Comparison of ENCODE assay signal across 21 cellular contexts in genomic region chr11:89660234-89660633, GRCh38. TPM values are rescaled to one million over a fixed set of nuclear protein-coding genes. Genes with fewer than 3 reads are reported as not detected.
A peak's percentile ranks its signal among the peaks of the same experiment; 100 is the strongest.
DNase-seq lines count a peak whose midpoint lies in the region; ATAC-seq, FAIRE-seq and TF ChIP-seq lines count a peak whose summit lies in the region.
"Had no signal": no experiment of that assay in that cellular context is flagged by ENCODE, and none has a peak within 500 bp of the region (broad histone marks: within the 10 kb centered on the region; RNA-seq: fewer than 3 reads in every experiment).

No MANE protein-coding gene starts in this region.

- H3K4ac ChIP-seq in H1 (replicated peaks; ENCODE audit: insufficient read length, low read depth, low read length) = no peak overlapping the region

- H2AFZ ChIP-seq in H1 (ENCODE audit: low read length) = no peak overlapping the region

- H2BK15ac ChIP-seq in H1 (ENCODE audit: low read length) = no peak overlapping the region

- no peak overlapping the region for H4K8ac ChIP-seq in H1 (ENCODE audit: extremely low read depth, insufficient read depth, low read length)

- H2BK120ac ChIP-seq in H1 (replicated peaks; ENCODE audit: low read depth, low read length) = no peak overlapping the region

- H4K5ac ChIP-seq in H1 (ENCODE audit: insufficient read length, low read depth, low read length) = no peak overlapping the region

- H3K23ac ChIP-seq in H1 (ENCODE audit: insufficient read length) = no peak overlapping the region

- peak; percentile 75 for FAIRE-seq in H1 (lab: Jason Lieb, UNC)
- FAIRE-seq: HTR-8/SVneo, RCC 7860 had no signal

- no peaks in the 10 kb centered on the region for H3K23me2 ChIP-seq in H1 (ENCODE audit: low read depth, low read length)

- TF ChIP-seq CTCF in H1 (IDR thresholded peaks at IDR 0.05; ENCODE audit: control extremely low read depth in 1 of 3, insufficient read depth in 1 of 3, low read depth in 1 of 3, low read length in 3 of 3) = peak in 1 of 3 experiments; percentile 6; a peak in 2 of 4 replicates

- no peak overlapping the region for H2AK5ac ChIP-seq in H1 (ENCODE audit: low read depth, low read length)

- CTCF ChIA-PET in H1 (lab: Charles Lee; ENCODE audit: partially characterized antibody) = no interaction called here
- CTCF ChIA-PET in activated CD8-positive, alpha-beta T cell treated with anti-CD3 and anti-CD28 coated beads, Interleukin-2, amount 10 ng/mL, durations not matched to agents 7 days and 5 days (lab: Charles Lee) = no interaction called here

- H3K9ac ChIP-seq in H1 (replicated peaks in 1 of 4; ENCODE audit: extremely low read depth in 1 of 4, low read depth in 3 of 4, low read length in 3 of 4) = no peak overlapping the region
- H3K9ac ChIP-seq: BLaER1 treated with 17β-estradiol and CSF1 and Interleukin-3, amounts not matched to agents 10 nM and 100 nM had no signal

- no peak for ATAC-seq in activated T-helper 17 cell treated with anti-CD3 and anti-CD28 coated beads, Interleukin-2, amount 50 U/mL, for 72 hours (replicated peaks)
- ATAC-seq in GM21619 (IDR thresholded peaks at IDR 0.05; ENCODE audit: unreplicated experiment) = no peak
- no peak for ATAC-seq in activated CD8-positive, alpha-beta T cell treated with anti-CD3 and anti-CD28 coated beads, Interleukin-2, amount 10 ng/mL, durations not matched to agents 7 days and 5 days

- no peak overlapping the region for H2BK5ac ChIP-seq in H1 (ENCODE audit: low read depth, low read length)

- H3K36me3 Mint-ChIP-seq in activated T-helper 17 cell treated with anti-CD3 and anti-CD28 coated beads, Interleukin-2, amount 50 U/mL, for 72 hours (ENCODE audit: low read depth) = no peaks in the 10 kb centered on the region
- H3K36me3 Mint-ChIP-seq in activated CD8-positive, alpha-beta T cell treated with anti-CD3 and anti-CD28 coated beads, Interleukin-2, amount 10 ng/mL, durations not matched to agents 7 days and 5 days (ENCODE audit: low read depth) = no peaks in the 10 kb centered on the region

- H2BK12ac ChIP-seq in H1 (ENCODE audit: low read depth, low read length) = no peak overlapping the region

- no peaks in the 10 kb centered on the region for H3K27me3 Mint-ChIP-seq in activated T-helper 17 cell treated with anti-CD3 and anti-CD28 coated beads, Interleukin-2, amount 50 U/mL, for 72 hours
- no peaks in the 10 kb centered on the region for H3K27me3 Mint-ChIP-seq in activated CD8-positive, alpha-beta T cell treated with anti-CD3 and anti-CD28 coated beads, Interleukin-2, amount 10 ng/mL, durations not matched to agents 7 days and 5 days (ENCODE audit: low read depth)

- no peaks in the 10 kb centered on the region for H3K36me3 ChIP-seq in H1 (ENCODE audit: control insufficient read depth in 2 of 4, insufficient read depth in 4 of 4, low read length in 3 of 4)
- no peaks in the 10 kb centered on the region for H3K36me3 ChIP-seq in SJCRH30
- H3K36me3 ChIP-seq: BLaER1 treated with 17β-estradiol and CSF1 and Interleukin-3, amounts not matched to agents 10 nM and 100 nM; MG63 had no signal

- H3K4me1 ChIP-seq in H1 (replicated peaks in 1 of 4; ENCODE audit: control insufficient read depth in 3 of 4, insufficient read depth in 4 of 4, low read length in 3 of 4) (no peaks in the 10 kb centered on the region), SJCRH30 (no peaks in the 10 kb centered on the region)
- H3K4me1 ChIP-seq: BLaER1 treated with 17β-estradiol and CSF1 and Interleukin-3, amounts not matched to agents 10 nM and 100 nM had no signal

- H3K79me1 ChIP-seq in H1 (ENCODE audit: low read depth, low read length) = no peaks in the 10 kb centered on the region

- H3K14ac ChIP-seq in H1 (ENCODE audit: insufficient read length) = no peak overlapping the region

- no peaks in the 10 kb centered on the region for H3K79me2 ChIP-seq in H1 (ENCODE audit: control insufficient read depth in 1 of 2, insufficient read depth in 2 of 2, low read length in 2 of 2)

- no peak overlapping the region for H3K4me3 Mint-ChIP-seq in activated T-helper 17 cell treated with anti-CD3 and anti-CD28 coated beads, Interleukin-2, amount 50 U/mL, for 72 hours
- no peak overlapping the region for H3K4me3 Mint-ChIP-seq in activated CD8-positive, alpha-beta T cell treated with anti-CD3 and anti-CD28 coated beads, Interleukin-2, amount 10 ng/mL, durations not matched to agents 7 days and 5 days

- peak; percentile 39 to 46 for TF ChIP-seq RAD21 in H1 (IDR thresholded peaks at IDR 0.05 in 1 of 2, conservative IDR thresholded peaks at IDR 0.05 in 1 of 2; ENCODE audit: low read depth in 2 of 2, low read length in 2 of 2)

- H3K9me3 ChIP-seq in H1 (ENCODE audit: insufficient read depth in 2 of 2, low read depth in 1 of 2, low read length in 1 of 2) = no peaks in the 10 kb centered on the region
- no peaks in the 10 kb centered on the region for H3K9me3 ChIP-seq in SJCRH30 (replicated peaks)
- H3K9me3 ChIP-seq: BLaER1 treated with 17β-estradiol and CSF1 and Interleukin-3, amounts not matched to agents 10 nM and 100 nM; MG63 had no signal

- peak; percentile 33 for DNase-seq in DMS53 (lab: John Stamatoyannopoulos, UW)
- DNase-seq in DMS53 treated with DMSO at 0.1 percent for 48 hours (lab: John Stamatoyannopoulos, UW; ENCODE audit: unreplicated experiment) = no peak
- no peak for DNase-seq in H1 (ENCODE audit: low read depth in 1 of 2, low spot score in 2 of 2)
- peak; percentile 4 for DNase-seq in kidney tubule cell (ENCODE audit: low spot score)
- DNase-seq in SJCRH30 = no peak
- DNase-seq in activated CD8-positive, alpha-beta T cell treated with anti-CD3 and anti-CD28 coated beads, Interleukin-2, amount 10 ng/mL, durations not matched to agents 7 days and 5 days = no peak
- DNase-seq: HCEC 1CT, KBM-7, MG63, NCI-H187 treated with DMSO at 0.1 percent for 48 hours, NCI-H2171, NCI-H446 treated with DMSO at 0.1 percent for 48 hours, NCI-H774, SHP77 treated with DMSO at 0.1 percent for 48 hours, SW 1271 had no signal

- TF ChIP-seq POLR2A in H1 (IDR thresholded peaks at IDR 0.05; ENCODE audit: control extremely low read depth in 1 of 2, low read depth in 2 of 2, low read length in 2 of 2) = no peak

- H3K4me3 ChIP-seq in H1 (ENCODE audit: extremely low read depth in 1 of 4, insufficient read depth in 2 of 4, low read depth in 3 of 4, low read length in 4 of 4) (no peak overlapping the region), SJCRH30 (no peak overlapping the region)
- H3K4me3 ChIP-seq: BLaER1 treated with 17β-estradiol and CSF1 and Interleukin-3, amounts not matched to agents 10 nM and 100 nM; MG63 had no signal

- H3K27me3 ChIP-seq in H1 (replicated peaks in 1 of 4; ENCODE audit: control insufficient read depth in 3 of 4, extremely low read depth in 1 of 4, insufficient read depth in 3 of 4, low read length in 3 of 4) (no peaks in the 10 kb centered on the region), SJCRH30 (no peaks in the 10 kb centered on the region)
- H3K27me3 ChIP-seq: BLaER1 treated with 17β-estradiol and CSF1 and Interleukin-3, amounts not matched to agents 10 nM and 100 nM; MG63 had no signal

- H3K9me3 Mint-ChIP-seq in activated T-helper 17 cell treated with anti-CD3 and anti-CD28 coated beads, Interleukin-2, amount 50 U/mL, for 72 hours = no peaks in the 10 kb centered on the region
- H3K9me3 Mint-ChIP-seq in activated CD8-positive, alpha-beta T cell treated with anti-CD3 and anti-CD28 coated beads, Interleukin-2, amount 10 ng/mL, durations not matched to agents 7 days and 5 days (ENCODE audit: insufficient read depth) = no peaks in the 10 kb centered on the region

- TF ChIP-seq EP300 in H1 (IDR thresholded peaks at IDR 0.05; ENCODE audit: borderline replicate concordance in 1 of 2, low read depth in 2 of 2, low read length in 2 of 2) = no peak

- H3K56ac ChIP-seq in H1 (replicated peaks; ENCODE audit: insufficient read length, low read depth, low read length) = no peak overlapping the region

- H2BK20ac ChIP-seq in H1 (ENCODE audit: low read length) = no peak overlapping the region

- no peak overlapping the region for H3K27ac Mint-ChIP-seq in activated T-helper 17 cell treated with anti-CD3 and anti-CD28 coated beads, Interleukin-2, amount 50 U/mL, for 72 hours
- H3K27ac Mint-ChIP-seq in activated CD8-positive, alpha-beta T cell treated with anti-CD3 and anti-CD28 coated beads, Interleukin-2, amount 10 ng/mL, durations not matched to agents 7 days and 5 days = no peak overlapping the region

- no peaks in the 10 kb centered on the region for H4K20me1 ChIP-seq in H1 (replicated peaks in 1 of 2; ENCODE audit: control insufficient read depth in 1 of 2, insufficient read depth in 2 of 2, low read length in 2 of 2)
- H4K20me1 ChIP-seq: BLaER1 treated with 17β-estradiol and CSF1 and Interleukin-3, amounts not matched to agents 10 nM and 100 nM had no signal

- H3K27ac ChIP-seq in H1 (ENCODE audit: low read depth, low read length) (no peak overlapping the region), SJCRH30 (no peak overlapping the region)
- H3K27ac ChIP-seq: 22Rv1; BLaER1 treated with 17β-estradiol and CSF1 and Interleukin-3, amounts not matched to agents 10 nM and 100 nM had no signal

- no peak overlapping the region for H3K18ac ChIP-seq in H1 (ENCODE audit: extremely low read depth, low read length)

- no peaks in the 10 kb centered on the region for H3K4me1 Mint-ChIP-seq in activated T-helper 17 cell treated with anti-CD3 and anti-CD28 coated beads, Interleukin-2, amount 50 U/mL, for 72 hours
- H3K4me1 Mint-ChIP-seq in activated CD8-positive, alpha-beta T cell treated with anti-CD3 and anti-CD28 coated beads, Interleukin-2, amount 10 ng/mL, durations not matched to agents 7 days and 5 days (ENCODE audit: low read depth) = no peaks in the 10 kb centered on the region

- H4K91ac ChIP-seq in H1 (replicated peaks; ENCODE audit: insufficient read length, low read length) = no peak overlapping the region

- H3K4me2 ChIP-seq in H1 (ENCODE audit: insufficient read depth in 1 of 2, low read depth in 2 of 2, low read length in 2 of 2) = no peak overlapping the region
- H3K4me2 ChIP-seq: BLaER1 treated with 17β-estradiol and CSF1 and Interleukin-3, amounts not matched to agents 10 nM and 100 nM had no signal

- POLR2A ChIA-PET in H1 (lab: Charles Lee; ENCODE audit: partially characterized antibody) = no interaction called here
- POLR2A ChIA-PET in activated CD8-positive, alpha-beta T cell treated with anti-CD3 and anti-CD28 coated beads, Interleukin-2, amount 10 ng/mL, durations not matched to agents 7 days and 5 days (lab: Charles Lee) = no interaction called here

RNA-seq across cellular contexts. Expression of gene TRIM77, which starts 49.9 kb away (rescaled TPM):
- total RNA-seq in H1 (2021; fragmentation: NEBNext Ultra II Directional; extraction: Animal tissue kit (Norgen Biotek cat#: 25700)) = not detected in 2 replicates
- polyA plus RNA-seq in H1 (2011; rRNA removed) = not detected in 2 replicates
- not detected for polyA plus RNA-seq in H1 (2011; cell fraction: cytosol; rRNA removed)
- not detected for polyA plus RNA-seq in H1 (2011; cell fraction: nucleus; rRNA removed)
- polyA plus RNA-seq in H1 (2012, experiment 1 of 2) = not detected in 4 replicates
- polyA plus RNA-seq in H1 (2012, experiment 2 of 2) = not detected
- polyA plus RNA-seq in H1 (2013, experiment 1 of 2) = not detected
- not detected for polyA plus RNA-seq in H1 (2013, experiment 2 of 2)
- polyA minus RNA-seq in H1 (2011; rRNA and poly(A)+ RNA removed) = not detected in 2 replicates
- polyA minus RNA-seq in H1 (2011; cell fraction: cytosol; rRNA and poly(A)+ RNA removed) = not detected
- polyA minus RNA-seq in H1 (2011; cell fraction: nucleus; rRNA and poly(A)+ RNA removed) = not detected
- total RNA-seq in SJCRH30 (2014; rRNA removed; shearing (Covaris generic)) = not detected in 2 replicates
- not detected for total RNA-seq in activated T-helper 17 cell treated with anti-CD3 and anti-CD28 coated beads, Interleukin-2, amount 50 U/mL, for 72 hours
- not detected for total RNA-seq in activated CD8-positive, alpha-beta T cell treated with anti-CD3 and anti-CD28 coated beads, Interleukin-2, amount 10 ng/mL, durations not matched to agents 7 days and 5 days

Comparison
In these comparisons a context has a peak if more than half of its experiments do, and no peak if none do; other contexts are left out.
1. DNase-seq: peak in DMS53 (single experiment) and kidney tubule cell (single experiment); none in DMS53 treated with DMSO at 0.1 percent for 48 hours (single experiment), H1 (0 of 2), SJCRH30 (0 of 2) and activated CD8-positive, alpha-beta T cell treated with anti-CD3 and anti-CD28 coated beads, Interleukin-2, amount 10 ng/mL, durations not matched to agents 7 days and 5 days (single experiment).